ENCODE assay signal across 1 cellular context in the genomic region with DNA sequence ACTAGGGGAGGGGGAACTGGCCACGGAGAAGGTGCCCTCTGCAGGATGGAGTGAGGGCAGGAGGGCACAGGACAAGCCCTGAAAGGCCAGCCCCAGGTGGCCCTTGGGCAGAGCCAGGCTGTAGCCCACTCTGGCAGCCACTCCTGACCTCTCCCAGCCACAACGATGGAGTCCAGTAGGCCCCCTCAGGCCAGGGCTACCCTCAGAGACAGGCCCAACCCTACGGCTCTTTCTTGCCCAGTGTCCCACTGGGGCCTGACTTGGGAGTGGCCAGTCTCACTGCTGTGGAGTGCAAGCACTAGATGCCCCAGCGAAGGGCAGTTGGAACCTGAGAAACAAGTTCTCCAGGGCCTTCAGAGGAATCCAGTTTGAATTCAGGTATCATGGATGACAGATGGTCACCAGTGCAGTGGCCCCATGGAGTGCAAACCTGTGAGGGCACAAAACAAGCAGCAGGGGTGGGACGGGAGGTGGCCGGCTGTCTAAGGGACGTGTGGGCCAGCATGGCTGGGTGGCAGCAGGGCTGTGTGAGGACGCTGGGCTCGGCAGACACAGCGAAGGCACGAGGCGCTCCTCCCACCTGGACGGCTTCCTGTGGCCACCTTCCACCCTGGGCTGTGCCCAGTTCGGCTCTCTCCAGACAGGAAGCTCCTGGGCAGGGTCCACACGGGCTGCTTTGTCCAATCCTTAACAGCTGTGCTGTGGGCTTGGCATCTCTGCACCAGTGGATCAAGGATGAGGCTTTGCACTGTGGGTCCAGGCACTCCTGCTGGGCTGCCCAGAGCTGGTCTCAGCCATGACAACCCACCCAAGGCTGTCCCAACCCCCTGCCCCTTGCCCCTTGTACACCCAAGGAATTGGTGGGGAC.
TF ChIP-seq lines count a peak whose summit lies in the region.

No MANE protein-coding gene starts in this region.

TF ChIP-seq in WTC11, 78 proteins besides CTCF, POLR2A, EP300 and RAD21 (continued from another document):
- no peak for TF ChIP-seq AR (CRISPR knock-in tag; IDR thresholded peaks at IDR 0.05)
- no peak for TF ChIP-seq ZNF219 (CRISPR knock-in tag; IDR thresholded peaks at IDR 0.05; ENCODE audit: borderline replicate concordance)
- no peak for TF ChIP-seq ZNF416 (CRISPR knock-in tag; IDR thresholded peaks at IDR 0.05)
- no peak for TF ChIP-seq KAT7 (CRISPR knock-in tag; IDR thresholded peaks at IDR 0.05; ENCODE audit: borderline replicate concordance)
- TF ChIP-seq, protein P1, sequence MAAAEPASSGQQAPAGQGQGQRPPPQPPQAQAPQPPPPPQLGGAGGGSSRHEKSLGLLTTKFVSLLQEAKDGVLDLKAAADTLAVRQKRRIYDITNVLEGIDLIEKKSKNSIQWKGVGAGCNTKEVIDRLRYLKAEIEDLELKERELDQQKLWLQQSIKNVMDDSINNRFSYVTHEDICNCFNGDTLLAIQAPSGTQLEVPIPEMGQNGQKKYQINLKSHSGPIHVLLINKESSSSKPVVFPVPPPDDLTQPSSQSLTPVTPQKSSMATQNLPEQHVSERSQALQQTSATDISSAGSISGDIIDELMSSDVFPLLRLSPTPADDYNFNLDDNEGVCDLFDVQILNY (CRISPR knock-in tag; IDR thresholded peaks at IDR 0.05): no peak
- TF ChIP-seq ZNF532 (CRISPR knock-in tag; IDR thresholded peaks at IDR 0.05; ENCODE audit: borderline replicate concordance): no peak
- TF ChIP-seq RORB (CRISPR knock-in tag; IDR thresholded peaks at IDR 0.05): no peak
- TF ChIP-seq NFYB (CRISPR knock-in tag; conservative IDR thresholded peaks at IDR 0.05; ENCODE audit: low read depth): no peak
- TF ChIP-seq SOX15 (CRISPR knock-in tag; IDR thresholded peaks at IDR 0.05): no peak
- no peak for TF ChIP-seq TEAD4 (CRISPR knock-in tag; IDR thresholded peaks at IDR 0.05)
- no peak for TF ChIP-seq JAZF1 (CRISPR knock-in tag; IDR thresholded peaks at IDR 0.05)
- TF ChIP-seq NR2C2 (CRISPR knock-in tag; IDR thresholded peaks at IDR 0.05): no peak
- no peak for TF ChIP-seq IRF2 (CRISPR knock-in tag; IDR thresholded peaks at IDR 0.05; ENCODE audit: borderline replicate concordance, low read depth)
